ENCODE assay signal across 8 cellular contexts in genomic region chr9:94167055-94167346, GRCh38.
DNase-seq lines count a peak whose midpoint lies in the region; ATAC-seq and TF ChIP-seq lines count a peak whose summit lies in the region.

No MANE protein-coding gene starts in this region.

- CTCF ChIA-PET in Calu3 (lab: Charles Lee): no interaction called here
- CTCF ChIA-PET in mammary epithelial cell (lab: Charles Lee; ENCODE audit: low non-redundant PET): no interaction called here

- no peak for ATAC-seq in HG03108 (IDR thresholded peaks at IDR 0.05; ENCODE audit: unreplicated experiment)

- intact Hi-C loops in Calu3 (cut with micrococcal nuclease; ENCODE audit: unreplicated experiment): loop anchor here (5.0 kb wide), 1 partner anchor 100 kb away; no protein-coding TSS in a partner anchor
- intact Hi-C loops in mammary epithelial cell (cut with micrococcal nuclease): loop anchor here (1.0 to 2.0 kb wide), 2 partner anchors 80 to 102 kb away; no protein-coding TSS in a partner anchor

- H3K4me3 ChIP-seq in HUES64 (ENCODE audit: low read length): peak overlapping the region; percentile 98
- H3K4me3 ChIP-seq in mammary epithelial cell (replicated peaks in 1 of 3; ENCODE audit: insufficient read depth in 1 of 3, low read depth in 2 of 3, low read length in 3 of 3): peak overlapping the region; percentile 73 to 99 (median 98)
- no peak overlapping the region for H3K4me3 ChIP-seq in mucosa of stomach (ENCODE audit: low read length)

- H3K4me2 ChIP-seq in mammary epithelial cell (ENCODE audit: insufficient read depth, low read depth, low read length): peak overlapping the region; percentile 92

- no peaks in the 10 kb centered on the region for H3K27me3 ChIP-seq in HUES64 (ENCODE audit: insufficient read depth, low read length)
- no peaks in the 10 kb centered on the region for H3K27me3 ChIP-seq in mammary epithelial cell (ENCODE audit: insufficient read depth, low read length)
- no peaks in the 10 kb centered on the region for H3K27me3 ChIP-seq in mucosa of stomach (ENCODE audit: control insufficient read depth, insufficient read depth, low read length)

- H3K9me3 ChIP-seq in HUES64 (ENCODE audit: insufficient read depth, low read depth, low read length): no peaks in the 10 kb centered on the region
- no peaks in the 10 kb centered on the region for H3K9me3 ChIP-seq in mammary epithelial cell (replicated peaks; ENCODE audit: insufficient read depth, low read length)
- no peaks in the 10 kb centered on the region for H3K9me3 ChIP-seq in mucosa of stomach (ENCODE audit: control insufficient read depth, low read length)

- peak overlapping the region; percentile 98 for H3K27ac ChIP-seq in HUES64 (ENCODE audit: low read depth, low read length)
- peak overlapping the region; percentile 88 for H3K27ac ChIP-seq in mammary epithelial cell (ENCODE audit: insufficient read depth, low read depth, low read length)

- peaks cover 33% of the 10 kb centered on the region for H3K36me3 Mint-ChIP-seq in Calu3 (ENCODE audit: insufficient read depth, unreplicated experiment)

- no peaks in the 10 kb centered on the region for H3K27me3 Mint-ChIP-seq in Calu3 (ENCODE audit: unreplicated experiment)

- dilution Hi-C loops in mammary epithelial cell (cut with HindIII; ENCODE audit: low sequenced_read_pairs): no loop called here

- no peak overlapping the region for H2AFZ ChIP-seq in mammary epithelial cell (ENCODE audit: low read depth, low read length)

- H3K36me3 ChIP-seq in HUES64 (ENCODE audit: insufficient read depth, low read length) (peaks cover 12% of the 10 kb centered on the region; the same call in 1 of the 2 replicates), mammary epithelial cell (ENCODE audit: insufficient read depth, low read length) (peaks cover 4% of the 10 kb centered on the region), mucosa of stomach (ENCODE audit: control insufficient read depth, insufficient read depth, low read length) (no peaks in the 10 kb centered on the region)

- peak overlapping the region; percentile 83 for H3K27ac Mint-ChIP-seq in Calu3 (ENCODE audit: unreplicated experiment)

- H3K4me1 ChIP-seq in HUES64 (ENCODE audit: insufficient read depth, low read length): peaks cover 30% of the 10 kb centered on the region
- peaks cover 13% of the 10 kb centered on the region for H3K4me1 ChIP-seq in mammary epithelial cell (ENCODE audit: insufficient read depth, low read length)
- peaks cover 11% of the 10 kb centered on the region for H3K4me1 ChIP-seq in mucosa of stomach (ENCODE audit: control insufficient read depth, insufficient read depth, low read length)

- H3K79me2 ChIP-seq in mammary epithelial cell (ENCODE audit: insufficient read depth, low read length): peaks cover 52% of the 10 kb centered on the region

- under 1% methylated on average over 19 of the region's 19 CpGs for WGBS in HUES64
- WGBS in mammary epithelial cell (ENCODE audit: low coverage, missing lambda C conversion rate): 0% methylated on average over 7 of the region's 19 CpGs

- in situ Hi-C loops in mammary epithelial cell (cut with MboI; ENCODE audit: low sequenced_read_pairs in 2 of 2): loop anchor here in 1 of 2 donors (25.0 kb wide), 1 partner anchor 105 kb away; no protein-coding TSS in a partner anchor

- no peaks in the 10 kb centered on the region for H3K9me3 Mint-ChIP-seq in Calu3 (ENCODE audit: low read depth, unreplicated experiment)

- H3K9ac ChIP-seq in HUES64 (ENCODE audit: low read depth, low read length) (peak overlapping the region; percentile 93), mammary epithelial cell (ENCODE audit: insufficient read depth, low read length) (peak overlapping the region; percentile 95), mucosa of stomach (ENCODE audit: low read length) (peak overlapping the region; percentile 73)

- H3K4me3 Mint-ChIP-seq in Calu3 (ENCODE audit: low read depth, unreplicated experiment): peak overlapping the region; percentile 83

- no TSS peak for BruUV-seq in Calu3 (replicated peaks; lab: Mats Ljungman, UMichigan)
- BruUV-seq in mammary epithelial cell (replicated peaks; lab: Mats Ljungman, UMichigan): no TSS peak

- peaks cover 29% of the 10 kb centered on the region for H4K20me1 ChIP-seq in mammary epithelial cell (ENCODE audit: insufficient read depth, low read length)

- H3K4me1 Mint-ChIP-seq in Calu3 (ENCODE audit: low read depth, unreplicated experiment): peaks cover 17% of the 10 kb centered on the region

- TF ChIP-seq CTCF in Calu3 (IDR thresholded peaks at IDR 0.05; ENCODE audit: unreplicated experiment) (no peak), mammary epithelial cell (conservative IDR thresholded peaks at IDR 0.05 in 1 of 2, IDR thresholded peaks at IDR 0.05 in 1 of 2; ENCODE audit: extremely low read depth in 1 of 2, insufficient read depth in 1 of 2, low read depth in 1 of 2, low read length in 2 of 2) (peak in 1 of 2 donors; percentile 32)

- DNase-seq in Calu3: no peak
- DNase-seq in mammary epithelial cell: no peak
- DNase-seq in activated CD4-positive, CD25-positive, alpha-beta regulatory T cell (lab: John Stamatoyannopoulos, UW): no peak
- DNase-seq in NCI-H446 (lab: John Stamatoyannopoulos, UW): no peak
- no peak for DNase-seq in activated CD4-positive, alpha-beta T cell treated with anti-CD3 and anti-CD28 coated beads, Interleukin-2, amount 50 U/mL, for 1 hour
